In the genomic region with DNA sequence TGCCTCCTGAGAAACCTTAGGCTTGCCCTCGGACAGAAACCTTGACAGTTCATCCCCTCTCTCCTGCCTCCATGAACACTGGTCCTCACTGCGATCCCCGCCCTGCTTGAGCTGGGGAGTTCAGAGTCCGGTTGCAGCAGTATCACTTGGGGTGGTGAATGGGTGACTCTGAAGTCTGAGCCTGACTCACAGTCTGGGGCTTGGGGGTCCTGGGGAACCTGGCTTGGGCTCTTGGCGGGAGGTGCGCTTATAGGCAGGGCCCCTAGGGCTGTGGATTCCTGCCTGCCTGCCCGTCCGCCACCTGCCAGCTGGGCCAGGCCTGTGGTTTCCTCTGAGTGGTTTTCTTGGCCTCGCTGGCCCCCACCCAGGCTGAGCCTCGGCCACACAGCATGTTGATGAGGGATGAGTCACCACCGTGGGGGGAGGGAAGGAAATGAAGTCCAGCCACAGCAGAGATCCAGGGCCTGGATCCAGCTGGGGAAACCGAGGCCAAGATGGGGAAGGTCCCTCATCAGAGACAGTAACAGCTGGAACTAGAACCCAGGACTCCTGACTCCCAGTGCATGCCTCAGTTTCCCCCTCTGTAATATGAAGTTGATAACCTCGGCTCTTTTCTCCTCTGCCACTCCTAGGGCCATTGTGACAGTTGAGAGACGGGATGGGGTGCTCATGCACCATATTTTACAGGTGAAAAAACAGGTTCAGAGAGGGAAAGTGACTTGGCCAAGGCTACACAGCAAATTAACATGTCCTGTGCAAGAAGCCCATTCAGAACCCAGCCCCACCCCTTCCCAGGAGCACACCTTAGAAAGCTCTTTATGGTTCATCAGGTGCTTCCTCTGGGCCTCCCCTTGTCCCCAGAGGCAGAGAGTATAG, we compare ENCODE assay signal across 9 cellular contexts. TPM values are rescaled to one million over a fixed set of nuclear protein-coding genes. Genes with fewer than 3 reads are reported as not detected.
DNase-seq lines count a peak whose midpoint lies in the region; ATAC-seq, FAIRE-seq and TF ChIP-seq lines count a peak whose summit lies in the region.
"Had no signal": no experiment of that assay in that cellular context is flagged by ENCODE, and none has a peak within 500 bp of the region (broad histone marks: within the 10 kb centered on the region; RNA-seq: fewer than 3 reads in every experiment).

No MANE protein-coding gene starts in this region.

- H3K36me3 Mint-ChIP-seq in activated CD4-positive, alpha-beta memory T cell treated with anti-CD3 and anti-CD28 coated beads for 36 hours: no peaks in the 10 kb centered on the region

- POLR2A ChIA-PET in activated CD4-positive, alpha-beta memory T cell treated with anti-CD3 and anti-CD28 coated beads for 36 hours (lab: Charles Lee): no interaction called here

- H3K27ac Mint-ChIP-seq in activated CD4-positive, alpha-beta memory T cell treated with anti-CD3 and anti-CD28 coated beads for 36 hours: no peak overlapping the region
- H3K27ac Mint-ChIP-seq: T-helper 1 cell treated with Interleukin-12 subunit alpha and Interleukin-12 subunit beta and Interleukin-4 antibody, amounts not matched to agents 30 μg/mL and 1 μg/mL, for 36 hours had no signal

- TF ChIP-seq CTCF in GM20000 (IDR thresholded peaks at IDR 0.05; ENCODE audit: extremely low read depth, missing control alignments): no peak

- ATAC-seq in GM19324 (IDR thresholded peaks at IDR 0.05; ENCODE audit: low FRiP score, unreplicated experiment): no peak

- H3K27me3 Mint-ChIP-seq in activated CD4-positive, alpha-beta memory T cell treated with anti-CD3 and anti-CD28 coated beads for 36 hours: no peaks in the 10 kb centered on the region

- H3K4me3 Mint-ChIP-seq in activated CD4-positive, alpha-beta memory T cell treated with anti-CD3 and anti-CD28 coated beads for 36 hours: no peak overlapping the region
- H3K4me3 Mint-ChIP-seq: T-helper 1 cell treated with Interleukin-12 subunit alpha and Interleukin-12 subunit beta and Interleukin-4 antibody, amounts not matched to agents 30 μg/mL and 1 μg/mL, for 36 hours had no signal

- CTCF ChIA-PET in activated CD4-positive, alpha-beta memory T cell treated with anti-CD3 and anti-CD28 coated beads for 36 hours (lab: Charles Lee): interaction anchor here (1.0 to 3.8 kb wide), 6 partner anchors 9 to 196 kb away, joined by 3 to 16 read pairs (median 3); a partner anchor contains a TSS

- DNase-seq in Daoy (ENCODE audit: low read depth) (peak; percentile 97), GM20000 (ENCODE audit: low spot score) (peak; percentile 67), KG1 (lab: John Stamatoyannopoulos, UW) (peak; percentile 87), frontal cortex (ENCODE audit: low spot score in 2 of 2) (peak; percentile 55 to 83), posterior vena cava (ENCODE audit: low spot score) (peak; percentile 94)
- DNase-seq in activated CD4-positive, alpha-beta memory T cell treated with anti-CD3 and anti-CD28 coated beads for 36 hours: peak; percentile 51
- DNase-seq in stimulated activated CD4-positive, alpha-beta T cell treated with anti-CD3 and anti-CD28 coated beads, Interleukin-1b, Interleukin-23, amount 100 ng/mL, for 48 hours: no peak

- intact Hi-C loops in activated CD4-positive, alpha-beta memory T cell treated with anti-CD3 and anti-CD28 coated beads for 36 hours (cut with micrococcal nuclease): no loop called here
- intact Hi-C loops in posterior vena cava (cut with DNase I): loop anchor here in 1 of 2 donors (5.0 kb wide), 1 partner anchor 116 kb away; a partner anchor contains a TSS

- H3K4me1 Mint-ChIP-seq in activated CD4-positive, alpha-beta memory T cell treated with anti-CD3 and anti-CD28 coated beads for 36 hours (ENCODE audit: low read depth): peaks cover 7% of the 10 kb centered on the region

- no peak for FAIRE-seq in frontal cortex (lab: Jason Lieb, UNC)

- H3K9me3 Mint-ChIP-seq in activated CD4-positive, alpha-beta memory T cell treated with anti-CD3 and anti-CD28 coated beads for 36 hours: no peaks in the 10 kb centered on the region
- H3K9me3 Mint-ChIP-seq: T-helper 1 cell treated with Interleukin-12 subunit alpha and Interleukin-12 subunit beta and Interleukin-4 antibody, amounts not matched to agents 30 μg/mL and 1 μg/mL, for 36 hours had no signal

RNA-seq across cellular contexts. Expression of a gene that starts 9.2 kb away (rescaled TPM):
- total RNA-seq in Daoy (2014; rRNA removed; shearing (Covaris generic)): 2.0 and 3.6 TPM in 2 replicates
- not detected for total RNA-seq in activated CD4-positive, alpha-beta memory T cell treated with anti-CD3 and anti-CD28 coated beads for 36 hours
- total RNA-seq in frontal cortex (0.82 TPM), posterior vena cava (1 to 10 TPM; 2.8 to 5.0 TPM)

RNA-seq across cellular contexts. Expression of a gene that starts 17.1 kb away (rescaled TPM):
- total RNA-seq in Daoy (2014; rRNA removed; shearing (Covaris generic)): 3.0 and 3.4 TPM in 2 replicates
- total RNA-seq in activated CD4-positive, alpha-beta memory T cell treated with anti-CD3 and anti-CD28 coated beads for 36 hours: under 1 TPM; 0.27 to 0.43 TPM
- total RNA-seq in frontal cortex (0.82 TPM), posterior vena cava (not detected)

RNA-seq across cellular contexts. Expression of a gene that starts 34.1 kb away (rescaled TPM):
- 1.9 and 4.2 TPM in 2 replicates for total RNA-seq in Daoy (2014; rRNA removed; shearing (Covaris generic))
- total RNA-seq in activated CD4-positive, alpha-beta memory T cell treated with anti-CD3 and anti-CD28 coated beads for 36 hours: not detected
- total RNA-seq in frontal cortex (9.8 TPM), posterior vena cava (1 to 10 TPM in 1 of 2 donors, under 1 TPM in 1; 0.90 to 1.0 TPM)

RNA-seq across cellular contexts. Expression of a gene that starts 34.2 kb away (rescaled TPM):
- 1.5 TPM in 1 of 2 replicates, not detected in the other for total RNA-seq in Daoy (2014; rRNA removed; shearing (Covaris generic))
- total RNA-seq in activated CD4-positive, alpha-beta memory T cell treated with anti-CD3 and anti-CD28 coated beads for 36 hours: not detected
- total RNA-seq in frontal cortex (1.2 TPM), posterior vena cava (under 1 TPM; 0.14 to 0.19 TPM)
